In the genomic region with DNA sequence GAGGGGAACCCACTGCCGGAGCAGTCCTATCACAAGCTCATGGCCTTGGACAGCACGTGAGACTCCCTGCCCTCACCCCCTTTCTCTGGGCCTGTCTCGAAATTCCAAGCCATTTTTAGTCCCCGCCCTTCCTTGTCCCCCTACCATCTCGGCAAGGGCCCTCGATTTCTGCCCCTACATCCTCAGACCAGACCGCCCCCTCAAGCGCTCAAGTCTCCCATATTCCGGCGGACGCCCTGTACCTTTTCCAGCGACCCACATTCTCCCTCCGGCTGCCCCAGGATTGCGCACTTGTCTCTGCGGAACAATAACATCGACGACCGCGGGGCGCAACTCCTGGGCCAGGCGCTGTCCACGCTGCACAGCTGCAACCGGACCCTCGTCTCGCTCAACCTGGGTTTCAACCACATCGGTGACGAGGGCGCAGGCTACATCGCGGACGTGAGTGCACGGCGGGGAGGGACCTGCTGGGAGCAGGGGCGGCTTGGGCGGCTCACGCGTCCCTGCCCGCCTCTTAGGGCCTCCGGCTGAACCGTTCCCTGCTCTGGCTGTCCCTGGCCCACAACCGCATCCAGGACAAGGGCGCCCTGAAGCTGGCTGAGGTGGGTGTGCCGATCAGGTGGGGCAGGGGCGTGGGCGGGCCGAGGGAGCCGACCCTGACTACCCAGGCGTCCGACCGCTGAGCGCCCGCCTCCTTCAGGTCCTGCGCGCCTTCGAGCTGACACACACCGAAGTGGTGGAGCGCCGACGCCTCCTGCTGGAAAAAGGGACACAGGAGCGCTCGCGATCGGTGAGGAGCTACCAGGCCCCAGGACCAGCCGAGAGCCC, we compare ENCODE assay signal across 8 cellular contexts. TPM values are rescaled to one million over a fixed set of nuclear protein-coding genes. Genes with fewer than 3 reads are reported as not detected.
DNase-seq lines count a peak whose midpoint lies in the region; ATAC-seq and TF ChIP-seq lines count a peak whose summit lies in the region.

No MANE protein-coding gene starts in this region.

- no peak overlapping the region for H3K27ac Mint-ChIP-seq in activated CD4-positive, alpha-beta T cell treated with anti-CD3 and anti-CD28 coated beads, Interleukin-2, amount 10 ng/mL, durations not matched to agents 24 days and 14 days

- TF ChIP-seq CTCF in GM20000 (IDR thresholded peaks at IDR 0.05; ENCODE audit: extremely low read depth, missing control alignments) (peak; percentile 17), dorsolateral prefrontal cortex (IDR thresholded peaks at IDR 0.05 in 54 of 56, conservative IDR thresholded peaks at IDR 0.05 in 2 of 56; ENCODE audit: low read depth in 1 of 56, partially characterized antibody in 56 of 56) (peak in 53 of 56 donors; percentile 22 to 71 (median 42))

- no peaks in the 10 kb centered on the region for H3K9me3 Mint-ChIP-seq in activated CD4-positive, alpha-beta T cell treated with anti-CD3 and anti-CD28 coated beads, Interleukin-2, amount 10 ng/mL, durations not matched to agents 24 days and 14 days

- peak overlapping the region; percentile 53 for H3K4me3 Mint-ChIP-seq in activated CD4-positive, alpha-beta T cell treated with anti-CD3 and anti-CD28 coated beads, Interleukin-2, amount 10 ng/mL, durations not matched to agents 24 days and 14 days

- no peak overlapping the region for H3K27ac ChIP-seq in ACC112 (ENCODE audit: low read depth, low read length)
- no peak overlapping the region for H3K27ac ChIP-seq in dorsolateral prefrontal cortex

- no peak for ATAC-seq in GM21619 (IDR thresholded peaks at IDR 0.05; ENCODE audit: unreplicated experiment)

- H3K27me3 ChIP-seq in ACC112 (ENCODE audit: insufficient read depth, low read length) (peaks cover 14% of the 10 kb centered on the region), dorsolateral prefrontal cortex (peaks cover 0 to 66% (median 53%) of the 10 kb centered on the region in 45 donors)

- H3K4me3 ChIP-seq in ACC112 (ENCODE audit: low read depth, low read length) (peak overlapping the region; percentile 54), dorsolateral prefrontal cortex (peak overlapping the region in 29 of 59 donors; percentile 4 to 56 (median 30))

- DNase-seq in GM20000 (ENCODE audit: low spot score) = peak; percentile 68
- peak; percentile 92 for DNase-seq in NCI-H2227 (lab: John Stamatoyannopoulos, UW; ENCODE audit: unreplicated experiment)
- DNase-seq in activated CD4-positive, alpha-beta T cell treated with anti-CD3 and anti-CD28 coated beads, Interleukin-2, amount 10 ng/mL, durations not matched to agents 24 days and 14 days = peak; percentile 92
- DNase-seq in dorsolateral prefrontal cortex = peak in 7 of 10 donors; percentile 17 to 62 (median 37)
- peak; percentile 18 for DNase-seq in medulla oblongata (ENCODE audit: extremely low spot score)
- peak; percentile 24 to 44 for DNase-seq in stimulated activated CD8-positive, alpha-beta memory T cell treated with anti-CD3 and anti-CD28 coated beads, Interleukin-2, amount 100 ng/mL, for 1 hour (ENCODE audit: low read depth in 2 of 2)

- peaks cover 23% of the 10 kb centered on the region for H3K4me1 Mint-ChIP-seq in activated CD4-positive, alpha-beta T cell treated with anti-CD3 and anti-CD28 coated beads, Interleukin-2, amount 10 ng/mL, durations not matched to agents 24 days and 14 days

- no peaks in the 10 kb centered on the region for H3K36me3 Mint-ChIP-seq in activated CD4-positive, alpha-beta T cell treated with anti-CD3 and anti-CD28 coated beads, Interleukin-2, amount 10 ng/mL, durations not matched to agents 24 days and 14 days (ENCODE audit: low read depth)

- no peaks in the 10 kb centered on the region for H3K79me2 ChIP-seq in ACC112 (ENCODE audit: control insufficient read depth, insufficient read depth, low read length, unreplicated experiment)

- peaks cover 76% of the 10 kb centered on the region for H3K27me3 Mint-ChIP-seq in activated CD4-positive, alpha-beta T cell treated with anti-CD3 and anti-CD28 coated beads, Interleukin-2, amount 10 ng/mL, durations not matched to agents 24 days and 14 days

- H2AFZ ChIP-seq in ACC112 (ENCODE audit: low read length, unreplicated experiment) = peak overlapping the region; percentile 12

- intact Hi-C loops in activated CD4-positive, alpha-beta T cell treated with anti-CD3 and anti-CD28 coated beads, Interleukin-2, amount 10 ng/mL, durations not matched to agents 24 days and 14 days (cut with micrococcal nuclease) = loop anchor here (1.0 to 10.0 kb wide), 5 partner anchors 35 to 493 kb away; a partner anchor contains a TSS
- intact Hi-C loops in dorsolateral prefrontal cortex (cut with DNase I) = no loop called here

- no peaks in the 10 kb centered on the region for H3K36me3 ChIP-seq in ACC112 (ENCODE audit: insufficient read depth, low read length)

- H3K4me1 ChIP-seq in ACC112 (ENCODE audit: control insufficient read depth, insufficient read depth, low read length, unreplicated experiment) = peaks cover 9% of the 10 kb centered on the region

RNA-seq across cellular contexts. Expression of a gene that starts 7.0 kb away (rescaled TPM):
- not detected in 2 replicates for total RNA-seq in activated CD4-positive, alpha-beta T cell treated with anti-CD3 and anti-CD28 coated beads, Interleukin-2, amount 10 ng/mL, durations not matched to agents 24 days and 14 days
- under 1 TPM in 11 of 120 experiments, not detected in 109; 0.23 to 0.84 (median 0.42) TPM for total RNA-seq in dorsolateral prefrontal cortex

RNA-seq across cellular contexts. Expression of a gene that starts 33.9 kb away (rescaled TPM):
- total RNA-seq in activated CD4-positive, alpha-beta T cell treated with anti-CD3 and anti-CD28 coated beads, Interleukin-2, amount 10 ng/mL, durations not matched to agents 24 days and 14 days = 0.09 and 0.21 TPM in 2 replicates
- 10 to 100 TPM in 7 of 120 experiments, 1 to 10 TPM in 113; 1.9 to 15.2 (median 5.0) TPM for total RNA-seq in dorsolateral prefrontal cortex

Comparison
In these comparisons a context has a peak if more than half of its experiments do, and no peak if none do; other contexts are left out.
1. DNase-seq: peak in every context shown above with its lines; median percentile 92 in NCI-H2227; 92 in activated CD4-positive, alpha-beta T cell treated with anti-CD3 and anti-CD28 coated beads, Interleukin-2, amount 10 ng/mL, durations not matched to agents 24 days and 14 days; 68 in GM20000; 37 in dorsolateral prefrontal cortex; 34 in stimulated activated CD8-positive, alpha-beta memory T cell treated with anti-CD3 and anti-CD28 coated beads, Interleukin-2, amount 100 ng/mL, for 1 hour; 18 in medulla oblongata.